8 cellular contexts compared by ENCODE assay signal in the genomic region with DNA sequence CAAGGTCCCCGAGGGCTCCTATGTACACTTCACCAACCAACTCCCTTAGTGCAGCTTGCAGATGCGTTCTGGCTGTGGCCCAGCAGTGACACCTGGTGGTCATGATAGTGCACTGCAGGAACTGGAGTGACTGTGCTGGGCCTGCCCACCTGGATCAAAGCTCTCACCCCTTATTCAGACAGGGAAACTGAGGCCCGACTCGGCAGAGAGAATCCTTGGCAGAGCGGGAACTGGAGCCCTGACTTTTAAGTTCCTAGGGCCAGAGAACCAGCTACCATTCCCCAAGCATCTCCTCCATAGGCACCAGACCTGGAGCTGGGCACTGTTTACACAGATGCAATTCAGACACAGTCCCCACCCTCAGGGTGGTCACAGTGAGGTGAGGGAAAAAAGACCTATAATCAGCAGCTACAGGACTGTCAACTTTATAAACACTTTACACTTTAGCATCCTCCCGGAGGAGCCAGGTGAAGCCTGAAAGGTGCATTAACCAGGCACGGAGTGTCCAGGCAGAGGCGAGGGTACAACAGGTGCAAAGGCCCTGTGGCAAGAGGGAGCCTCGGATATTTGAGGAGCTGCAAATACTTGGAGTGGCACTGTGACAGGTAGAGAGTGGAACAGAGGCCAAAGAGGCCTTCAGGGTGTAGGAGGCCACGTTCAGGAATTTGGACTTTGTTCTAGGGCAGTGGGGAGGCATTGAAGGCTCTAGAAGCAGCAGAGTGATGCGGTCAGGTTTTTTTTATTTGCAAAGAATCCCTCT. TPM values are rescaled to one million over a fixed set of nuclear protein-coding genes. Genes with fewer than 3 reads are reported as not detected.
A peak's percentile ranks its signal among the peaks of the same experiment; 100 is the strongest.
DNase-seq lines count a peak whose midpoint lies in the region; ATAC-seq, FAIRE-seq and TF ChIP-seq lines count a peak whose summit lies in the region.

No MANE protein-coding gene starts in this region.

- no peaks in the 10 kb centered on the region for H3K4me1 ChIP-seq in mammary epithelial cell (ENCODE audit: insufficient read depth, low read length)

- H3K79me2 ChIP-seq in mammary epithelial cell (ENCODE audit: insufficient read depth, low read length) = no peaks in the 10 kb centered on the region

- H3K4me2 ChIP-seq in mammary epithelial cell (ENCODE audit: insufficient read depth, low read depth, low read length) = no peak overlapping the region

- FAIRE-seq in GM19239 (lab: Jason Lieb, UNC) = peak; percentile 94

- peak; percentile 99 for TF ChIP-seq CTCF in WI38 (IDR thresholded peaks at IDR 0.05; ENCODE audit: low read depth, low read length)
- peak; percentile 96 to 98 for TF ChIP-seq CTCF in mammary epithelial cell (conservative IDR thresholded peaks at IDR 0.05 in 1 of 2, IDR thresholded peaks at IDR 0.05 in 1 of 2; ENCODE audit: extremely low read depth in 1 of 2, insufficient read depth in 1 of 2, low read depth in 1 of 2, low read length in 2 of 2)

- BruUV-seq in mammary epithelial cell (replicated peaks; lab: Mats Ljungman, UMichigan) = no TSS peak

- intact Hi-C loops in mammary epithelial cell (cut with micrococcal nuclease) = loop anchor here (1.0 to 2.0 kb wide), 6 partner anchors 39 to 646 kb away; no protein-coding TSS in a partner anchor

- CTCF ChIA-PET in mammary epithelial cell (lab: Charles Lee; ENCODE audit: low non-redundant PET) = interaction anchor here (1.2 kb wide), 1 partner anchor 645 kb away, joined by 4 read pairs; no protein-coding TSS in a partner anchor

- no peaks in the 10 kb centered on the region for H3K36me3 ChIP-seq in mammary epithelial cell (ENCODE audit: insufficient read depth, low read length)

- H3K9me3 ChIP-seq in mammary epithelial cell (replicated peaks; ENCODE audit: insufficient read depth, low read length) = peaks cover 2% of the 10 kb centered on the region

- ATAC-seq in GM19328 (IDR thresholded peaks at IDR 0.05; ENCODE audit: unreplicated experiment) = no peak

- in situ Hi-C loops in ACHN (cut with HindIII; ENCODE audit: low pct_ligation_motif_present, low pct_unique_long_range_greater_than_20kb, low sequenced_read_pairs) = no loop called here
- in situ Hi-C loops in mammary epithelial cell (cut with MboI; ENCODE audit: low sequenced_read_pairs in 2 of 2) = loop anchor here (10.0 to 25.0 kb wide), 4 partner anchors 91 to 634 kb away; no protein-coding TSS in a partner anchor

- no peak overlapping the region for H2AFZ ChIP-seq in mammary epithelial cell (ENCODE audit: low read depth, low read length)

- peaks cover 3% of the 10 kb centered on the region for H3K27me3 ChIP-seq in mammary epithelial cell (ENCODE audit: insufficient read depth, low read length)

- H4K20me1 ChIP-seq in mammary epithelial cell (ENCODE audit: insufficient read depth, low read length) = no peaks in the 10 kb centered on the region

- H3K4me3 ChIP-seq in WI38 (ENCODE audit: low read depth, low read length) (no peak overlapping the region), mammary epithelial cell (replicated peaks in 1 of 3; ENCODE audit: insufficient read depth in 1 of 3, low read depth in 2 of 3, low read length in 3 of 3) (no peak overlapping the region)

- dilution Hi-C loops in mammary epithelial cell (cut with HindIII; ENCODE audit: low sequenced_read_pairs) = no loop called here

- no peak overlapping the region for H3K27ac ChIP-seq in mammary epithelial cell (ENCODE audit: insufficient read depth, low read depth, low read length)

- no peak overlapping the region for H3K9ac ChIP-seq in mammary epithelial cell (ENCODE audit: insufficient read depth, low read length)

- WGBS in mammary epithelial cell (ENCODE audit: low coverage, missing lambda C conversion rate) = 35% methylated on average over 9 of the region's 11 CpGs

- DNase-seq in ACHN (peak; percentile 47), GM19239 (ENCODE audit: insufficient read length, low spot score) (peak; percentile 80), NCI-H1436 (lab: John Stamatoyannopoulos, UW) (peak; percentile 64), mammary epithelial cell (peak; percentile 34), kidney glomerular epithelial cell (lab: John Stamatoyannopoulos, UW) (peak; percentile 41)
- peak; percentile 71 for DNase-seq in stimulated activated CD4-positive, alpha-beta T cell treated with anti-CD3 and anti-CD28 coated beads, Interleukin-4, amount 100 ng/mL, for 24 hours

RNA-seq across cellular contexts. Expression of gene RHBDD3, which starts 22.0 kb away (rescaled TPM):
- 10 to 100 TPM; 18.0 to 25.7 TPM for total RNA-seq in mammary epithelial cell
- 14.1 TPM for polyA plus RNA-seq in mammary epithelial cell
- polyA minus RNA-seq in mammary epithelial cell = 5.2 TPM

RNA-seq across cellular contexts. Expression of gene EWSR1, which starts 22.3 kb away (rescaled TPM):
- 100 to 1,000 TPM; 164 to 307 TPM for total RNA-seq in mammary epithelial cell
- 307 TPM for polyA plus RNA-seq in mammary epithelial cell
- polyA minus RNA-seq in mammary epithelial cell = 305 TPM

RNA-seq across cellular contexts. Expression of gene EMID1, which starts 40.1 kb away (rescaled TPM):
- under 1 TPM in 1 of 2 donors, not detected in 1; 0.67 TPM for total RNA-seq in mammary epithelial cell
- polyA plus RNA-seq in mammary epithelial cell = not detected
- not detected for polyA minus RNA-seq in mammary epithelial cell
